In the genomic region with DNA sequence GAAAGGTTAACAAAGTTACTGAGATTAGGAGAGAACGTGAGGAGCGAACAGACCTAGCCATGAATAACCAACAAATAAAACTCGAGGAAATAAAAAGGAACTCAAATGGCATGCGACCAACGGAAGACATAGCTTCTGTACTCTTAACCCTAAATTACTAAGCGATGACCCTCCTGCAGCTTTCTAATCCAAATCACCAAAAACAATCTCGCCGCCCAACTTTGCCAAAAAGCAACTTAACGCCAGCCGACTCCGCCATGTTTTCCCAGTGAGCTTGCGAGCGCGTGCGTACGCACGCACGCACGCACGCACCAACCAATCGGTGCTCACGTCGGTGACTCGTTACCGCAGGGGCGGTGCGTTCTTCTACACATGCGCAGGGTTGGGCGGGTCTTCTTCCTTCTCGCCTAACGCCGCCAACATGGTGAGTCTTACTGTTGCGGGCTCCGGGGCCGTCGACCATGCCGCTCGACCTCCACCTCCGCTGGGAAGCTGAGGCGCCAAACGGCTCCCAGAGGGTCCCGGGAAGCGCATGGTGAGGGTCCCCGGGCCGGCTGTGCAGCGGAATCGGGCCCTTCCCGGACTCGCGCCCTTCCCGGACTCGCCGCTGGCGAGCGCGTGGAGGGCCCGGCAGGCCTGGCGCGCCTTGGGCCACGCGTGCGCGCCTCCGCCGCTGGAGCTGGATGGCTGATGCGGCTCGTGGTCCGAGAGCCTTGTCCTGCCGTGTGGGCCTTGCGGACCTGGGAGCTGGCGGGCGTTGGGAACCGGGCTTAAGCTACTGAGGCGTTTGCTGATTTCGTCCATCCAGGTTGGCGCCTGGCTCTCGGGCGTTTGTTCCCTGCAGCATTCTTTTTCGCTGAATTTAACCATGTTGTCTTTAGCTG, we compare ENCODE assay signal across 1 cellular context.
TF ChIP-seq lines count a peak whose summit lies in the region.

A gene (plus strand): TSS at position 400 of the 884 bp plus-strand sequence. CDS start 133 bp downstream, at position 533.

TF ChIP-seq in HepG2, 621 proteins besides CTCF, POLR2A, EP300 and RAD21 (continued from another document and continues in another):
- TF ChIP-seq ZNF468 (CRISPR knock-in tag; IDR thresholded peaks at IDR 0.05) = 0 out of 2 replicates have a peak, but pooled peaks have one; percentile 81
- no peak for TF ChIP-seq KLF6 (CRISPR knock-in tag; IDR thresholded peaks at IDR 0.05)
- no peak for TF ChIP-seq PTBP1 (IDR thresholded peaks at IDR 0.05; ENCODE audit: low read depth, low read length, poor library complexity, severe bottlenecking)
- TF ChIP-seq ZNF17 (CRISPR knock-in tag; IDR thresholded peaks at IDR 0.05) = no peak
- TF ChIP-seq SOX6 (IDR thresholded peaks at IDR 0.05) = no peak
- no peak; the same call in 1 of the 2 replicates for TF ChIP-seq SOX6 (CRISPR knock-in tag; IDR thresholded peaks at IDR 0.05)
- TF ChIP-seq ZNF670 (CRISPR knock-in tag; IDR thresholded peaks at IDR 0.05; ENCODE audit: borderline replicate concordance) = no peak; the same call in 1 of the 2 replicates
- peak; percentile 72 for TF ChIP-seq NRL (CRISPR knock-in tag; IDR thresholded peaks at IDR 0.05; ENCODE audit: borderline replicate concordance)
- peak; percentile 99 for TF ChIP-seq MYC (CRISPR knock-in tag; IDR thresholded peaks at IDR 0.05; ENCODE audit: borderline replicate concordance)
- no peak; the same call in 1 of the 2 replicates for TF ChIP-seq ZNF746 (CRISPR knock-in tag; IDR thresholded peaks at IDR 0.05)
- TF ChIP-seq ZNF737 (CRISPR knock-in tag; IDR thresholded peaks at IDR 0.05; ENCODE audit: borderline replicate concordance) = no peak
- peak; percentile 99 for TF ChIP-seq POLR2AphosphoS5 (IDR thresholded peaks at IDR 0.05; ENCODE audit: low read depth, low read length)
- TF ChIP-seq RXRA (CRISPR knock-in tag; IDR thresholded peaks at IDR 0.05) = peak; percentile 45; the same call in 1 of the 2 replicates
- no peak for TF ChIP-seq ZNF260 (CRISPR knock-in tag; IDR thresholded peaks at IDR 0.05; ENCODE audit: borderline replicate concordance, low read depth)
- TF ChIP-seq, protein P1, sequence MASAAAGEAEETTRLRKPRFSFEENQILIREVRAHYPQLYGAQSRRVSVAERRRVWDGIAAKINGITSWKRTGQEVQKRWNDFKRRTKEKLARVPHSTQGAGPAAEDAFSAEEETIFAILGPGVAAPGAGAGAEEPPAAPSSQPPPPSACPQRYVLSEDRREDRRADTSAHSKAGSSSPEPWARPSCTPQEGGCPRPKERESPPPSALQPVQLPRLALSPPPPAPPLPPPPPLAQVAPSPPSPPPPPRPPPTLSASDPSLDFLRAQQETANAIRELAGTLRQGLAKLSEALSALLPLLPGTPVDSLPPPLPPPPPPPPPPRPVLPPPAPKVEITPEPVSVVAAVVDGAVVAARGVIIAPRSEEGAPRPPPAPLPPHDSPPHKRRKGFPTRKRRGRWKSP (CRISPR knock-in tag; IDR thresholded peaks at IDR 0.05) = peak; percentile 54; the same call in 1 of the 2 replicates
- TF ChIP-seq CBX5 (CRISPR knock-in tag; IDR thresholded peaks at IDR 0.05; ENCODE audit: borderline replicate concordance) = no peak
- TF ChIP-seq SNAPC2 (CRISPR knock-in tag; IDR thresholded peaks at IDR 0.05) = no peak
- TF ChIP-seq, protein P2, sequence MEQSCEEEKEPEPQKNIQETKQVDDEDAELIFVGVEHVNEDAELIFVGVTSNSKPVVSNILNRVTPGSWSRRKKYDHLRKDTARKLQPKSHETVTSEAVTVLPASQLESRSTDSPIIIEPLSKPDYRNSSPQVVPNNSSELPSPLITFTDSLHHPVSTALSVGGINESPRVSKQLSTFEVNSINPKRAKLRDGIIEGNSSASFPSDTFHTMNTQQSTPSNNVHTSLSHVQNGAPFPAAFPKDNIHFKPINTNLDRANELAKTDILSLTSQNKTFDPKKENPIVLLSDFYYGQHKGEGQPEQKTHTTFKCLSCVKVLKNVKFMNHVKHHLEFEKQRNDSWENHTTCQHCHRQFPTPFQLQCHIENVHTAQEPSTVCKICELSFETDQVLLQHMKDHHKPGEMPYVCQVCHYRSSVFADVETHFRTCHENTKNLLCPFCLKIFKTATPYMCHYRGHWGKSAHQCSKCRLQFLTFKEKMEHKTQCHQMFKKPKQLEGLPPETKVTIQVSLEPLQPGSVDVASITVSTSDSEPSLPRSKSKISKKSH (CRISPR knock-in tag; IDR thresholded peaks at IDR 0.05; ENCODE audit: borderline replicate concordance) = 0 out of 2 replicates have a peak, but pooled peaks have one; percentile 33
- TF ChIP-seq ZSCAN22 (CRISPR knock-in tag; IDR thresholded peaks at IDR 0.05) = no peak
- no peak for TF ChIP-seq ZNF570 (CRISPR knock-in tag; IDR thresholded peaks at IDR 0.05; ENCODE audit: borderline replicate concordance)
- TF ChIP-seq ZNF263 (CRISPR knock-in tag; IDR thresholded peaks at IDR 0.05) = no peak
- TF ChIP-seq AGO2 (optimal IDR thresholded peaks at IDR 0.05; ENCODE audit: low read depth, low read length) = peak; percentile 98
- TF ChIP-seq, protein P3, sequence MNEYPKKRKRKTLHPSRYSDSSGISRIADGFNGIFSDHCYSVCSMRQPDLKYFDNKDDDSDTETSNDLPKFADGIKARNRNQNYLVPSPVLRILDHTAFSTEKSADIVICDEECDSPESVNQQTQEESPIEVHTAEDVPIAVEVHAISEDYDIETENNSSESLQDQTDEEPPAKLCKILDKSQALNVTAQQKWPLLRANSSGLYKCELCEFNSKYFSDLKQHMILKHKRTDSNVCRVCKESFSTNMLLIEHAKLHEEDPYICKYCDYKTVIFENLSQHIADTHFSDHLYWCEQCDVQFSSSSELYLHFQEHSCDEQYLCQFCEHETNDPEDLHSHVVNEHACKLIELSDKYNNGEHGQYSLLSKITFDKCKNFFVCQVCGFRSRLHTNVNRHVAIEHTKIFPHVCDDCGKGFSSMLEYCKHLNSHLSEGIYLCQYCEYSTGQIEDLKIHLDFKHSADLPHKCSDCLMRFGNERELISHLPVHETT (CRISPR knock-in tag; conservative IDR thresholded peaks at IDR 0.05) = peak; percentile 49
- TF ChIP-seq, protein P4, sequence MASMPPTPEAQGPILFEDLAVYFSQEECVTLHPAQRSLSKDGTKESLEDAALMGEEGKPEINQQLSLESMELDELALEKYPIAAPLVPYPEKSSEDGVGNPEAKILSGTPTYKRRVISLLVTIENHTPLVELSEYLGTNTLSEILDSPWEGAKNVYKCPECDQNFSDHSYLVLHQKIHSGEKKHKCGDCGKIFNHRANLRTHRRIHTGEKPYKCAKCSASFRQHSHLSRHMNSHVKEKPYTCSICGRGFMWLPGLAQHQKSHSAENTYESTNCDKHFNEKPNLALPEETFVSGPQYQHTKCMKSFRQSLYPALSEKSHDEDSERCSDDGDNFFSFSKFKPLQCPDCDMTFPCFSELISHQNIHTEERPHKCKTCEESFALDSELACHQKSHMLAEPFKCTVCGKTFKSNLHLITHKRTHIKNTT (CRISPR knock-in tag; IDR thresholded peaks at IDR 0.05) = no peak
- TF ChIP-seq FOXJ3 (CRISPR knock-in tag; IDR thresholded peaks at IDR 0.05; ENCODE audit: borderline replicate concordance) = peak; percentile 36; the same call in 1 of the 2 replicates
- TF ChIP-seq NBN (conservative IDR thresholded peaks at IDR 0.05) = no peak
- peak; percentile 70; the same call in 1 of the 2 replicates for TF ChIP-seq MEIS2 (CRISPR knock-in tag; IDR thresholded peaks at IDR 0.05)
- TF ChIP-seq ZNF253 (CRISPR knock-in tag; IDR thresholded peaks at IDR 0.05; ENCODE audit: borderline replicate concordance) = no peak
- TF ChIP-seq, protein P5, sequence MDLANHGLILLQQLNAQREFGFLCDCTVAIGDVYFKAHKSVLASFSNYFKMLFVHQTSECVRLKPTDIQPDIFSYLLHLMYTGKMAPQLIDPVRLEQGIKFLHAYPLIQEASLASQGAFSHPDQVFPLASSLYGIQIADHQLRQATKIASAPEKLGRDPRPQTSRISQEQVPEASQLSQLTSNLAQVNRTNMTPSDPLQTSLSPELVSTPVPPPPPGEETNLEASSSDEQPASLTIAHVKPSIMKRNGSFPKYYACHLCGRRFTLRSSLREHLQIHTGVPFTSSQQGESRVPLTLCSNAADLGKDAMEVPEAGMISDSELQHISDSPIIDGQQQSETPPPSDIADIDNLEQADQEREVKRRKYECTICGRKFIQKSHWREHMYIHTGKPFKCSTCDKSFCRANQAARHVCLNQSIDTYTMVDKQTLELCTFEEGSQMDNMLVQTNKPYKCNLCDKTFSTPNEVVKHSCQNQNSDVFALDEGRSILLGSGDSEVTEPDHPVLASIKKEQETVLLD (CRISPR knock-in tag; IDR thresholded peaks at IDR 0.05; ENCODE audit: low read depth) = no peak; the same call in 1 of the 2 replicates
- TF ChIP-seq, protein P6, sequence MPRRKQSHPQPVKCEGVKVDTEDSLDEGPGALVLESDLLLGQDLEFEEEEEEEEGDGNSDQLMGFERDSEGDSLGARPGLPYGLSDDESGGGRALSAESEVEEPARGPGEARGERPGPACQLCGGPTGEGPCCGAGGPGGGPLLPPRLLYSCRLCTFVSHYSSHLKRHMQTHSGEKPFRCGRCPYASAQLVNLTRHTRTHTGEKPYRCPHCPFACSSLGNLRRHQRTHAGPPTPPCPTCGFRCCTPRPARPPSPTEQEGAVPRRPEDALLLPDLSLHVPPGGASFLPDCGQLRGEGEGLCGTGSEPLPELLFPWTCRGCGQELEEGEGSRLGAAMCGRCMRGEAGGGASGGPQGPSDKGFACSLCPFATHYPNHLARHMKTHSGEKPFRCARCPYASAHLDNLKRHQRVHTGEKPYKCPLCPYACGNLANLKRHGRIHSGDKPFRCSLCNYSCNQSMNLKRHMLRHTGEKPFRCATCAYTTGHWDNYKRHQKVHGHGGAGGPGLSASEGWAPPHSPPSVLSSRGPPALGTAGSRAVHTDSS (CRISPR knock-in tag; conservative IDR thresholded peaks at IDR 0.05) = no peak; the same call in 1 of the 2 replicates
- no peak; the same call in 1 of the 2 replicates for TF ChIP-seq BCL6 (CRISPR knock-in tag; IDR thresholded peaks at IDR 0.05)
- TF ChIP-seq CHD2 (IDR thresholded peaks at IDR 0.05; ENCODE audit: low read depth, low read length) = no peak
- TF ChIP-seq STAT5B (CRISPR knock-in tag; IDR thresholded peaks at IDR 0.05) = no peak
- TF ChIP-seq, protein P7, sequence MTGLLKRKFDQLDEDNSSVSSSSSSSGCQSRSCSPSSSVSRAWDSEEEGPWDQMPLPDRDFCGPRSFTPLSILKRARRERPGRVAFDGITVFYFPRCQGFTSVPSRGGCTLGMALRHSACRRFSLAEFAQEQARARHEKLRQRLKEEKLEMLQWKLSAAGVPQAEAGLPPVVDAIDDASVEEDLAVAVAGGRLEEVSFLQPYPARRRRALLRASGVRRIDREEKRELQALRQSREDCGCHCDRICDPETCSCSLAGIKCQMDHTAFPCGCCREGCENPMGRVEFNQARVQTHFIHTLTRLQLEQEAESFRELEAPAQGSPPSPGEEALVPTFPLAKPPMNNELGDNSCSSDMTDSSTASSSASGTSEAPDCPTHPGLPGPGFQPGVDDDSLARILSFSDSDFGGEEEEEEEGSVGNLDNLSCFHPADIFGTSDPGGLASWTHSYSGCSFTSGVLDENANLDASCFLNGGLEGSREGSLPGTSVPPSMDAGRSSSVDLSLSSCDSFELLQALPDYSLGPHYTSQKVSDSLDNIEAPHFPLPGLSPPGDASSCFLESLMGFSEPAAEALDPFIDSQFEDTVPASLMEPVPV (CRISPR knock-in tag; IDR thresholded peaks at IDR 0.05) = no peak
- no peak for TF ChIP-seq ZNF354B (CRISPR knock-in tag; IDR thresholded peaks at IDR 0.05)
- no peak for TF ChIP-seq SIX1 (CRISPR knock-in tag; IDR thresholded peaks at IDR 0.05; ENCODE audit: borderline replicate concordance)
- peak; percentile 46; the same call in 1 of the 2 replicates for TF ChIP-seq TBX2 (CRISPR knock-in tag; IDR thresholded peaks at IDR 0.05; ENCODE audit: borderline replicate concordance)
- no peak; the same call in 1 of the 2 replicates for TF ChIP-seq ETV6 (CRISPR knock-in tag; conservative IDR thresholded peaks at IDR 0.05)
- TF ChIP-seq HDAC1 (CRISPR knock-in tag; IDR thresholded peaks at IDR 0.05) = peak; percentile 78; the same call in 1 of the 2 replicates
- TF ChIP-seq TAF1 (CRISPR knock-in tag; IDR thresholded peaks at IDR 0.05) = peak; percentile 95
- TF ChIP-seq, protein P8, sequence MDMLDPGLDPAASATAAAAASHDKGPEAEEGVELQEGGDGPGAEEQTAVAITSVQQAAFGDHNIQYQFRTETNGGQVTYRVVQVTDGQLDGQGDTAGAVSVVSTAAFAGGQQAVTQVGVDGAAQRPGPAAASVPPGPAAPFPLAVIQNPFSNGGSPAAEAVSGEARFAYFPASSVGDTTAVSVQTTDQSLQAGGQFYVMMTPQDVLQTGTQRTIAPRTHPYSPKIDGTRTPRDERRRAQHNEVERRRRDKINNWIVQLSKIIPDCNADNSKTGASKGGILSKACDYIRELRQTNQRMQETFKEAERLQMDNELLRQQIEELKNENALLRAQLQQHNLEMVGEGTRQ (IDR thresholded peaks at IDR 0.05; ENCODE audit: low read depth, low read length) = no peak
- TF ChIP-seq, protein P8 (CRISPR knock-in tag; IDR thresholded peaks at IDR 0.05; ENCODE audit: borderline replicate concordance) = no peak
- TF ChIP-seq NFE2L1 (CRISPR knock-in tag; IDR thresholded peaks at IDR 0.05; ENCODE audit: borderline replicate concordance) = 0 out of 2 replicates have a peak, but pooled peaks have one; percentile 43
- TF ChIP-seq, protein P9, sequence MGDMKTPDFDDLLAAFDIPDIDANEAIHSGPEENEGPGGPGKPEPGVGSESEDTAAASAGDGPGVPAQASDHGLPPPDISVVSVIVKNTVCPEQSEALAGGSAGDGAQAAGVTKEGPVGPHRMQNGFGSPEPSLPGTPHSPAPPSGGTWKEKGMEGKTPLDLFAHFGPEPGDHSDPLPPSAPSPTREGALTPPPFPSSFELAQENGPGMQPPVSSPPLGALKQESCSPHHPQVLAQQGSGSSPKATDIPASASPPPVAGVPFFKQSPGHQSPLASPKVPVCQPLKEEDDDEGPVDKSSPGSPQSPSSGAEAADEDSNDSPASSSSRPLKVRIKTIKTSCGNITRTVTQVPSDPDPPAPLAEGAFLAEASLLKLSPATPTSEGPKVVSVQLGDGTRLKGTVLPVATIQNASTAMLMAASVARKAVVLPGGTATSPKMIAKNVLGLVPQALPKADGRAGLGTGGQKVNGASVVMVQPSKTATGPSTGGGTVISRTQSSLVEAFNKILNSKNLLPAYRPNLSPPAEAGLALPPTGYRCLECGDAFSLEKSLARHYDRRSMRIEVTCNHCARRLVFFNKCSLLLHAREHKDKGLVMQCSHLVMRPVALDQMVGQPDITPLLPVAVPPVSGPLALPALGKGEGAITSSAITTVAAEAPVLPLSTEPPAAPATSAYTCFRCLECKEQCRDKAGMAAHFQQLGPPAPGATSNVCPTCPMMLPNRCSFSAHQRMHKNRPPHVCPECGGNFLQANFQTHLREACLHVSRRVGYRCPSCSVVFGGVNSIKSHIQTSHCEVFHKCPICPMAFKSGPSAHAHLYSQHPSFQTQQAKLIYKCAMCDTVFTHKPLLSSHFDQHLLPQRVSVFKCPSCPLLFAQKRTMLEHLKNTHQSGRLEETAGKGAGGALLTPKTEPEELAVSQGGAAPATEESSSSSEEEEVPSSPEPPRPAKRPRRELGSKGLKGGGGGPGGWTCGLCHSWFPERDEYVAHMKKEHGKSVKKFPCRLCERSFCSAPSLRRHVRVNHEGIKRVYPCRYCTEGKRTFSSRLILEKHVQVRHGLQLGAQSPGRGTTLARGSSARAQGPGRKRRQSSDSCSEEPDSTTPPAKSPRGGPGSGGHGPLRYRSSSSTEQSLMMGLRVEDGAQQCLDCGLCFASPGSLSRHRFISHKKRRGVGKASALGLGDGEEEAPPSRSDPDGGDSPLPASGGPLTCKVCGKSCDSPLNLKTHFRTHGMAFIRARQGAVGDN (CRISPR knock-in tag; IDR thresholded peaks at IDR 0.05) = peak; percentile 94
- TF ChIP-seq FOSL1 (CRISPR knock-in tag; IDR thresholded peaks at IDR 0.05; ENCODE audit: borderline replicate concordance) = no peak
